ENCODE assay signal across 5 cellular contexts in genomic region chr4:122146652-122147051, GRCh38.
"Had no signal": no experiment of that assay in that cellular context is flagged by ENCODE, and none has a peak within 500 bp of the region (broad histone marks: within the 10 kb centered on the region; RNA-seq: fewer than 3 reads in every experiment).

No MANE protein-coding gene starts in this region.

- H3K9ac ChIP-seq: KMS-11 had no signal

- FAIRE-seq: HTR-8/SVneo had no signal

- H3K27ac ChIP-seq: HL-60, KMS-11 had no signal

- DNase-seq: KBM-7, KG1 had no signal

- H3K4me2 ChIP-seq: KMS-11 had no signal
